In genomic region chr3:101383156-101383575, GRCh38 we compare ENCODE assay signal across 21 cellular contexts.
DNase-seq lines count a peak whose midpoint lies in the region; ATAC-seq, FAIRE-seq and TF ChIP-seq lines count a peak whose summit lies in the region.
"Had no signal": no experiment of that assay in that cellular context is flagged by ENCODE, and none has a peak within 500 bp of the region (broad histone marks: within the 10 kb centered on the region; RNA-seq: fewer than 3 reads in every experiment).

No MANE protein-coding gene starts in this region.

- no peak for FAIRE-seq in astrocyte (lab: Jason Lieb, UNC)

- intact Hi-C loops in sciatic nerve (cut with DNase I), result no loop called here

- no peaks in the 10 kb centered on the region for H3K4me1 ChIP-seq in astrocyte (ENCODE audit: insufficient read depth, low read length)
- H3K4me1 ChIP-seq: parathyroid adenoma had no signal

- no peak overlapping the region for H3K9ac ChIP-seq in astrocyte (ENCODE audit: low read length)
- H3K9ac ChIP-seq: parathyroid adenoma had no signal

- DNase-seq in NCI-H2227 (lab: John Stamatoyannopoulos, UW; ENCODE audit: unreplicated experiment) (peak; percentile 1), NCI-H2227 treated with DMSO at 0.1 percent for 48 hours (lab: John Stamatoyannopoulos, UW) (no peak), astrocyte (ENCODE audit: low read depth) (peak; percentile 12), hepatic stellate cell (ENCODE audit: low spot score) (peak; percentile 16), sciatic nerve (ENCODE audit: low spot score) (no peak), HuH-7.5 (ENCODE audit: low spot score) (no peak)
- DNase-seq in stimulated activated CD4-positive, alpha-beta T cell treated with anti-CD3 and anti-CD28 coated beads, Interleukin-4, amount 100 ng/mL, for 24 hours, result no peak
- DNase-seq: amygdala; CD4-positive, CD25-positive, alpha-beta regulatory T cell; DMS79 treated with DMSO at 0.1 percent for 48 hours; Karpas-422; kidney glomerular epithelial cell; NCI-H1105 treated with DMSO at 0.1 percent for 48 hours; SHP77 treated with DMSO at 0.1 percent for 48 hours; stimulated activated naive CD4-positive, alpha-beta T cell treated with Interleukin-2 at 50 U/mL for 16 hours; T-helper 17 cell had no signal

- H3K36me3 ChIP-seq in astrocyte (ENCODE audit: insufficient read depth, low read length), result no peaks in the 10 kb centered on the region

- no peak overlapping the region for H3K4me2 ChIP-seq in astrocyte (ENCODE audit: low read length)

- H3K79me2 ChIP-seq in astrocyte (ENCODE audit: insufficient read depth, low read length), result peaks cover 11% of the 10 kb centered on the region

- no peak for TF ChIP-seq CTCF in astrocyte (IDR thresholded peaks at IDR 0.05; ENCODE audit: insufficient read depth, low read depth, low read length)

- H3K9me3 Mint-ChIP-seq in astrocyte (ENCODE audit: unreplicated experiment), result no peaks in the 10 kb centered on the region
- H3K9me3 Mint-ChIP-seq: type B pancreatic cell had no signal

- peak overlapping the region; percentile 85 for H3K27ac Mint-ChIP-seq in astrocyte (ENCODE audit: unreplicated experiment)
- H3K27ac Mint-ChIP-seq: activated T-helper 2 cell treated with anti-CD3 and anti-CD28 coated beads, Interferon-gamma antibody, Interleukin-2, Interleukin-4, amounts not matched to agents 10 μg/mL and 5 μg/mL and 100 μg/mL, durations not matched to agents 14 hours and 24 hours and 36 hours; type B pancreatic cell had no signal

- no peak overlapping the region for H3K4me3 ChIP-seq in astrocyte (ENCODE audit: insufficient read depth, low read depth, low read length)

- peaks cover 4% of the 10 kb centered on the region for H4K20me1 ChIP-seq in astrocyte (ENCODE audit: insufficient read depth, low read length)

- no peaks in the 10 kb centered on the region for H3K27me3 Mint-ChIP-seq in astrocyte (ENCODE audit: low read depth, unreplicated experiment)
- H3K27me3 Mint-ChIP-seq: CD4-positive, CD25-positive, alpha-beta regulatory T cell; T-helper 17 cell; type B pancreatic cell had no signal

- peaks cover 7% of the 10 kb centered on the region for H3K36me3 Mint-ChIP-seq in astrocyte (ENCODE audit: low read depth, unreplicated experiment)

- peaks cover 3% of the 10 kb centered on the region for H3K9me3 ChIP-seq in astrocyte (ENCODE audit: insufficient read depth, low read depth, low read length)

- no peak overlapping the region for H3K4me3 Mint-ChIP-seq in astrocyte (ENCODE audit: unreplicated experiment)
- H3K4me3 Mint-ChIP-seq: CD4-positive, CD25-positive, alpha-beta regulatory T cell; T-helper 17 cell; type B pancreatic cell had no signal

- H2AFZ ChIP-seq in astrocyte (ENCODE audit: low read depth, low read length), result no peak overlapping the region
- H2AFZ ChIP-seq: parathyroid adenoma had no signal

- peaks cover 19% of the 10 kb centered on the region for H3K4me1 Mint-ChIP-seq in astrocyte (ENCODE audit: low read depth, unreplicated experiment)

- no peaks in the 10 kb centered on the region for H3K27me3 ChIP-seq in astrocyte (ENCODE audit: insufficient read depth, low read length)

- peak; percentile 14 for ATAC-seq in sciatic nerve
- no peak for ATAC-seq in GM18519 (IDR thresholded peaks at IDR 0.05; ENCODE audit: low FRiP score, unreplicated experiment)
- ATAC-seq: T-helper 17 cell had no signal

- no peak overlapping the region for H3K27ac ChIP-seq in astrocyte (ENCODE audit: low read depth, low read length)
- H3K27ac ChIP-seq: 22Rv1, parathyroid adenoma had no signal

Comparison
In these comparisons a context has a peak if more than half of its experiments do, and no peak if none do; other contexts are left out.
1. DNase-seq: peak in NCI-H2227 (single experiment), astrocyte (single experiment) and hepatic stellate cell (single experiment); none in NCI-H2227 treated with DMSO at 0.1 percent for 48 hours (single experiment), sciatic nerve (single experiment), stimulated activated CD4-positive, alpha-beta T cell treated with anti-CD3 and anti-CD28 coated beads, Interleukin-4, amount 100 ng/mL, for 24 hours (single experiment) and HuH-7.5 (single experiment).